Comparison of ENCODE assay signal across 18 cellular contexts in genomic region chr1:68162761-68163160, GRCh38.
DNase-seq lines count a peak whose midpoint lies in the region; ATAC-seq and TF ChIP-seq lines count a peak whose summit lies in the region.
"Had no signal": no experiment of that assay in that cellular context is flagged by ENCODE, and none has a peak within 500 bp of the region (broad histone marks: within the 10 kb centered on the region; RNA-seq: fewer than 3 reads in every experiment).

No MANE protein-coding gene starts in this region.

- TF ChIP-seq CTCF in GM12874 (IDR thresholded peaks at IDR 0.05; ENCODE audit: insufficient read depth, low read depth, low read length) = 0 out of 2 replicates have a peak, but pooled peaks have one; percentile 12
- TF ChIP-seq CTCF in NB4 (IDR thresholded peaks at IDR 0.05; ENCODE audit: low read depth, low read length) = peak; percentile 31
- TF ChIP-seq CTCF in endodermal cell (conservative IDR thresholded peaks at IDR 0.05) = peak; percentile 65
- TF ChIP-seq CTCF in osteoblast (IDR thresholded peaks at IDR 0.05; ENCODE audit: extremely low read depth, low read depth, low read length) = peak; percentile 17

- H3K27me3 ChIP-seq in endodermal cell (ENCODE audit: control insufficient read depth, insufficient read depth, low read length, poor library complexity, severe bottlenecking) = no peaks in the 10 kb centered on the region
- no peaks in the 10 kb centered on the region for H3K27me3 ChIP-seq in osteoblast (ENCODE audit: insufficient read depth, low read length)
- H3K27me3 ChIP-seq: Peyer's patch, right atrium auricular region, tibial artery had no signal

- H3K36me3 Mint-ChIP-seq in endodermal cell (ENCODE audit: low read depth) = peaks cover 13% of the 10 kb centered on the region
- H3K36me3 Mint-ChIP-seq: activated naive CD8-positive, alpha-beta T cell treated with anti-CD3 and anti-CD28 coated beads, Interleukin-2, amount 10 ng/mL, durations not matched to agents 7 days and 5 days; naive B cell; T-cell had no signal

- H3K27me3 Mint-ChIP-seq in endodermal cell (ENCODE audit: insufficient read depth) = peaks cover 78% of the 10 kb centered on the region
- H3K27me3 Mint-ChIP-seq: activated naive CD8-positive, alpha-beta T cell treated with anti-CD3 and anti-CD28 coated beads, Interleukin-2, amount 10 ng/mL, durations not matched to agents 7 days and 5 days; T-cell had no signal

- DNase-seq in NB4 (ENCODE audit: low read depth) (peak; percentile 1), endodermal cell (peak; percentile 78), osteoblast (ENCODE audit: insufficient read length, low spot score, missing footprints) (no peak), putamen (ENCODE audit: low spot score) (no peak)
- no peak for DNase-seq in central memory CD4-positive, alpha-beta T cell
- DNase-seq: activated CD4-positive, alpha-beta T cell treated with anti-CD3 and anti-CD28 coated beads for 1 hour; activated naive CD8-positive, alpha-beta T cell treated with anti-CD3 and anti-CD28 coated beads, Interleukin-2, amount 10 ng/mL, durations not matched to agents 7 days and 5 days; activated T-cell treated with anti-CD3 and anti-CD28 coated beads for 4 hours; GDM1; left ventricle myocardium superior; naive B cell; NCI-H1417; Peyer's patch; T-cell; tibial artery had no signal

- no peak overlapping the region for H3K4me2 ChIP-seq in osteoblast (ENCODE audit: insufficient read depth, low read length)

- peaks cover 11% of the 10 kb centered on the region for H3K4me1 ChIP-seq in endodermal cell (ENCODE audit: control insufficient read depth, insufficient read depth, low read length)
- no peaks in the 10 kb centered on the region for H3K4me1 ChIP-seq in osteoblast (ENCODE audit: insufficient read depth, low read length)
- H3K4me1 ChIP-seq: Peyer's patch had no signal

- no peak overlapping the region for H3K27ac Mint-ChIP-seq in endodermal cell
- H3K27ac Mint-ChIP-seq: activated naive CD8-positive, alpha-beta T cell treated with anti-CD3 and anti-CD28 coated beads, Interleukin-2, amount 10 ng/mL, durations not matched to agents 7 days and 5 days; naive B cell; T-cell had no signal

- H3K36me3 ChIP-seq in endodermal cell (ENCODE audit: control insufficient read depth, insufficient read depth, low read length) (peaks cover 29% of the 10 kb centered on the region), osteoblast (ENCODE audit: insufficient read depth, low read length) (peaks cover 10% of the 10 kb centered on the region)

- H3K9ac ChIP-seq in endodermal cell (ENCODE audit: extremely low read depth, low read length, poor library complexity, severe bottlenecking) = no peak overlapping the region

- H2AFZ ChIP-seq in osteoblast (ENCODE audit: low read length) = no peak overlapping the region

- H4K20me1 ChIP-seq in osteoblast (ENCODE audit: insufficient read depth, low read length) = no peaks in the 10 kb centered on the region

- H3K9me3 Mint-ChIP-seq in endodermal cell = no peaks in the 10 kb centered on the region
- H3K9me3 Mint-ChIP-seq: activated naive CD8-positive, alpha-beta T cell treated with anti-CD3 and anti-CD28 coated beads, Interleukin-2, amount 10 ng/mL, durations not matched to agents 7 days and 5 days; naive B cell had no signal

- H3K9me3 ChIP-seq in endodermal cell (ENCODE audit: control insufficient read depth, low read length) (no peaks in the 10 kb centered on the region), osteoblast (ENCODE audit: low read depth, low read length) (no peaks in the 10 kb centered on the region)
- H3K9me3 ChIP-seq: Peyer's patch, right atrium auricular region, tibial artery had no signal

- H3K4me3 ChIP-seq in NB4 (ENCODE audit: low read depth, low read length) (no peak overlapping the region), endodermal cell (ENCODE audit: low read length) (no peak overlapping the region), osteoblast (ENCODE audit: insufficient read depth, low read length) (no peak overlapping the region)
- H3K4me3 ChIP-seq: Peyer's patch, right atrium auricular region, tibial artery had no signal

- H3K4me3 Mint-ChIP-seq in endodermal cell = no peak overlapping the region
- H3K4me3 Mint-ChIP-seq: activated naive CD8-positive, alpha-beta T cell treated with anti-CD3 and anti-CD28 coated beads, Interleukin-2, amount 10 ng/mL, durations not matched to agents 7 days and 5 days; naive B cell; T-cell had no signal

- no peak for TF ChIP-seq POLR2A in NB4 (IDR thresholded peaks at IDR 0.05; ENCODE audit: extremely low read depth, insufficient read length)

- H3K4me1 Mint-ChIP-seq in endodermal cell = peaks cover 17% of the 10 kb centered on the region
- H3K4me1 Mint-ChIP-seq: activated naive CD8-positive, alpha-beta T cell treated with anti-CD3 and anti-CD28 coated beads, Interleukin-2, amount 10 ng/mL, durations not matched to agents 7 days and 5 days; T-cell had no signal

- H3K27ac ChIP-seq in endodermal cell (ENCODE audit: low read depth, low read length) (no peak overlapping the region), osteoblast (ENCODE audit: low read depth, low read length) (no peak overlapping the region)
- H3K27ac ChIP-seq: Peyer's patch, right atrium auricular region, tibial artery had no signal

- no peak for ATAC-seq in GM18511 (IDR thresholded peaks at IDR 0.05; ENCODE audit: unreplicated experiment)
- ATAC-seq: left ventricle myocardium superior, T-cell had no signal

- H3K79me2 ChIP-seq in osteoblast (ENCODE audit: insufficient read depth, low read length) = peaks cover 20% of the 10 kb centered on the region

- WGBS in endodermal cell (ENCODE audit: insufficient coverage in 1 of 2, insufficient read length in 1 of 2), 2 experiments = 95 to 99% methylated on average over 11 to 16 of the region's 16 CpGs

Comparison
In these comparisons a context has a peak if more than half of its experiments do, and no peak if none do; other contexts are left out.
1. CTCF ChIP-seq: peak in every context shown above with its lines; median percentile 65 in endodermal cell; 31 in NB4; 17 in osteoblast; 12 in GM12874.
2. DNase-seq: peak in NB4 (single experiment) and endodermal cell (single experiment); none in osteoblast (single experiment), putamen (single experiment) and central memory CD4-positive, alpha-beta T cell (single experiment).